Comparison of ENCODE assay signal across 1 cellular context in the genomic region with DNA sequence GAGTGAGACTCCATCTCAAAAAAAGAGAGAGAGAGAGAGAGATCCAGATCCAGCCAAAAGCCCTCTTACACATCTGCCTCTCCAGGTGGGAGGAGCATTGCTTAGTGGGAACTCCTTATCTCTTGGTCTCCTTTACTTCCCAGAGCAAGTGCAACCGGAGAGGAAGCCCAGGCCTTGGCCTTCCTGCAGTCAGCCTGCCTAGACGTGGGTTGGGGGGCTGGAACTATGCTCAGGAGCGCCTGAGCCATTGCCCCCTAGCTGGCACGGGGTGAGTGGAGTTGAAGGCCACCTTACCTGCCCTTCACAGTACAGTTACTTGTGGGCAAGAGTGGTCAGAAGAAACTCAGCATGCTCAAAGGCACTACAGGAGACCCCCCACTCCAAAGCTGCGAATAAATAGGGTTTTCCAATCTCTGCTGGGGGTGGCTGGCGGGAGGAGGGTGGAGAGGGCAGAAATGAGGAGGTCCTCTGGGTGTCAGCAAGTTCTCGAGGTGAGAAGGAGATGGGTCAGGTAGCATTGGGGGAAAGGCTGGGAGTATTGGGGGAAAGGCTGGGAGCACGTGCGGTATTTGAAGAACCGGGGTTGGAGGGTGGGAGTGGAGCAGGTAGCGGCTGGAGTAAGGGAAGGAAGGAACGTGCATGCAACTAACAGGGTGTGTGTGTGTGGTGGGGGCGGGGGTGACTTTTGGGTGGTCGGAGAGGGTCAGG.
TF ChIP-seq lines count a peak whose summit lies in the region.

No MANE protein-coding gene starts in this region.

TF ChIP-seq in K562, 482 proteins besides CTCF, POLR2A, EP300 and RAD21 (continues in another document):
- no peak for TF ChIP-seq SIN3B (IDR thresholded peaks at IDR 0.05; ENCODE audit: low read depth)
- TF ChIP-seq ZNF263 (CRISPR knock-in tag; IDR thresholded peaks at IDR 0.05; ENCODE audit: borderline replicate concordance): peak; percentile 56; the same call in 1 of the 2 replicates
- TF ChIP-seq, protein P1, sequence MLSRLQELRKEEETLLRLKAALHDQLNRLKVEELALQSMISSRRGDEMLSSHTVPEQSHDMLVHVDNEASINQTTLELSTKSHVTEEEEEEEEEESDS (CRISPR knock-in tag; IDR thresholded peaks at IDR 0.05): no peak
- TF ChIP-seq, protein P2, sequence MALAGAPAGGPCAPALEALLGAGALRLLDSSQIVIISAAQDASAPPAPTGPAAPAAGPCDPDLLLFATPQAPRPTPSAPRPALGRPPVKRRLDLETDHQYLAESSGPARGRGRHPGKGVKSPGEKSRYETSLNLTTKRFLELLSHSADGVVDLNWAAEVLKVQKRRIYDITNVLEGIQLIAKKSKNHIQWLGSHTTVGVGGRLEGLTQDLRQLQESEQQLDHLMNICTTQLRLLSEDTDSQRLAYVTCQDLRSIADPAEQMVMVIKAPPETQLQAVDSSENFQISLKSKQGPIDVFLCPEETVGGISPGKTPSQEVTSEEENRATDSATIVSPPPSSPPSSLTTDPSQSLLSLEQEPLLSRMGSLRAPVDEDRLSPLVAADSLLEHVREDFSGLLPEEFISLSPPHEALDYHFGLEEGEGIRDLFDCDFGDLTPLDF (CRISPR knock-in tag; IDR thresholded peaks at IDR 0.05): 0 out of 2 replicates have a peak, but pooled peaks have one; percentile 43
- TF ChIP-seq TFE3 (CRISPR knock-in tag; IDR thresholded peaks at IDR 0.05): no peak
- TF ChIP-seq STAG1 (CRISPR knock-in tag; IDR thresholded peaks at IDR 0.05; ENCODE audit: borderline replicate concordance): no peak
- peak; percentile 38; the same call in 1 of the 2 replicates for TF ChIP-seq ELF1 (tag; IDR thresholded peaks at IDR 0.05)
- no peak for TF ChIP-seq SP1 (CRISPR knock-in tag; IDR thresholded peaks at IDR 0.05)
- TF ChIP-seq, protein P3, sequence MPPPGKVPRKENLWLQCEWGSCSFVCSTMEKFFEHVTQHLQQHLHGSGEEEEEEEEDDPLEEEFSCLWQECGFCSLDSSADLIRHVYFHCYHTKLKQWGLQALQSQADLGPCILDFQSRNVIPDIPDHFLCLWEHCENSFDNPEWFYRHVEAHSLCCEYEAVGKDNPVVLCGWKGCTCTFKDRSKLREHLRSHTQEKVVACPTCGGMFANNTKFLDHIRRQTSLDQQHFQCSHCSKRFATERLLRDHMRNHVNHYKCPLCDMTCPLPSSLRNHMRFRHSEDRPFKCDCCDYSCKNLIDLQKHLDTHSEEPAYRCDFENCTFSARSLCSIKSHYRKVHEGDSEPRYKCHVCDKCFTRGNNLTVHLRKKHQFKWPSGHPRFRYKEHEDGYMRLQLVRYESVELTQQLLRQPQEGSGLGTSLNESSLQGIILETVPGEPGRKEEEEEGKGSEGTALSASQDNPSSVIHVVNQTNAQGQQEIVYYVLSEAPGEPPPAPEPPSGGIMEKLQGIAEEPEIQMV (tag; conservative IDR thresholded peaks at IDR 0.05; ENCODE audit: low read depth): 0 out of 2 replicates have a peak, but pooled peaks have one; percentile 19
- TF ChIP-seq KLF1 (tag; IDR thresholded peaks at IDR 0.05): no peak
- TF ChIP-seq PPARD (CRISPR knock-in tag; IDR thresholded peaks at IDR 0.05): no peak
- no peak for TF ChIP-seq TAF9B (IDR thresholded peaks at IDR 0.05; ENCODE audit: partially characterized antibody)
- TF ChIP-seq, protein P4, sequence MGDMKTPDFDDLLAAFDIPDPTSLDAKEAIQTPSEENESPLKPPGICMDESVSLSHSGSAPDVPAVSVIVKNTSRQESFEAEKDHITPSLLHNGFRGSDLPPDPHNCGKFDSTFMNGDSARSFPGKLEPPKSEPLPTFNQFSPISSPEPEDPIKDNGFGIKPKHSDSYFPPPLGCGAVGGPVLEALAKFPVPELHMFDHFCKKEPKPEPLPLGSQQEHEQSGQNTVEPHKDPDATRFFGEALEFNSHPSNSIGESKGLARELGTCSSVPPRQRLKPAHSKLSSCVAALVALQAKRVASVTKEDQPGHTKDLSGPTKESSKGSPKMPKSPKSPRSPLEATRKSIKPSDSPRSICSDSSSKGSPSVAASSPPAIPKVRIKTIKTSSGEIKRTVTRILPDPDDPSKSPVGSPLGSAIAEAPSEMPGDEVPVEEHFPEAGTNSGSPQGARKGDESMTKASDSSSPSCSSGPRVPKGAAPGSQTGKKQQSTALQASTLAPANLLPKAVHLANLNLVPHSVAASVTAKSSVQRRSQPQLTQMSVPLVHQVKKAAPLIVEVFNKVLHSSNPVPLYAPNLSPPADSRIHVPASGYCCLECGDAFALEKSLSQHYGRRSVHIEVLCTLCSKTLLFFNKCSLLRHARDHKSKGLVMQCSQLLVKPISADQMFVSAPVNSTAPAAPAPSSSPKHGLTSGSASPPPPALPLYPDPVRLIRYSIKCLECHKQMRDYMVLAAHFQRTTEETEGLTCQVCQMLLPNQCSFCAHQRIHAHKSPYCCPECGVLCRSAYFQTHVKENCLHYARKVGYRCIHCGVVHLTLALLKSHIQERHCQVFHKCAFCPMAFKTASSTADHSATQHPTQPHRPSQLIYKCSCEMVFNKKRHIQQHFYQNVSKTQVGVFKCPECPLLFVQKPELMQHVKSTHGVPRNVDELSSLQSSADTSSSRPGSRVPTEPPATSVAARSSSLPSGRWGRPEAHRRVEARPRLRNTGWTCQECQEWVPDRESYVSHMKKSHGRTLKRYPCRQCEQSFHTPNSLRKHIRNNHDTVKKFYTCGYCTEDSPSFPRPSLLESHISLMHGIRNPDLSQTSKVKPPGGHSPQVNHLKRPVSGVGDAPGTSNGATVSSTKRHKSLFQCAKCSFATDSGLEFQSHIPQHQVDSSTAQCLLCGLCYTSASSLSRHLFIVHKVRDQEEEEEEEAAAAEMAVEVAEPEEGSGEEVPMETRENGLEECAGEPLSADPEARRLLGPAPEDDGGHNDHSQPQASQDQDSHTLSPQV (IDR thresholded peaks at IDR 0.05): peak; percentile 57; the same call in 1 of the 2 replicates
- TF ChIP-seq, protein P5, sequence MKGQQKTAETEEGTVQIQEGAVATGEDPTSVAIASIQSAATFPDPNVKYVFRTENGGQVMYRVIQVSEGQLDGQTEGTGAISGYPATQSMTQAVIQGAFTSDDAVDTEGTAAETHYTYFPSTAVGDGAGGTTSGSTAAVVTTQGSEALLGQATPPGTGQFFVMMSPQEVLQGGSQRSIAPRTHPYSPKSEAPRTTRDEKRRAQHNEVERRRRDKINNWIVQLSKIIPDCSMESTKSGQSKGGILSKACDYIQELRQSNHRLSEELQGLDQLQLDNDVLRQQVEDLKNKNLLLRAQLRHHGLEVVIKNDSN (CRISPR knock-in tag; IDR thresholded peaks at IDR 0.05): no peak
- peak; percentile 20; the same call in 1 of the 2 replicates for TF ChIP-seq TFAP4 (CRISPR knock-in tag; IDR thresholded peaks at IDR 0.05; ENCODE audit: borderline replicate concordance)
- TF ChIP-seq SREBF2 (CRISPR knock-in tag; IDR thresholded peaks at IDR 0.05): no peak
- TF ChIP-seq ZEB2 (IDR thresholded peaks at IDR 0.05): peak; percentile 54; the same call in 1 of the 2 replicates
- peak; percentile 65 for TF ChIP-seq CTBP1 (IDR thresholded peaks at IDR 0.05; ENCODE audit: borderline replicate concordance)
- TF ChIP-seq, protein P6, sequence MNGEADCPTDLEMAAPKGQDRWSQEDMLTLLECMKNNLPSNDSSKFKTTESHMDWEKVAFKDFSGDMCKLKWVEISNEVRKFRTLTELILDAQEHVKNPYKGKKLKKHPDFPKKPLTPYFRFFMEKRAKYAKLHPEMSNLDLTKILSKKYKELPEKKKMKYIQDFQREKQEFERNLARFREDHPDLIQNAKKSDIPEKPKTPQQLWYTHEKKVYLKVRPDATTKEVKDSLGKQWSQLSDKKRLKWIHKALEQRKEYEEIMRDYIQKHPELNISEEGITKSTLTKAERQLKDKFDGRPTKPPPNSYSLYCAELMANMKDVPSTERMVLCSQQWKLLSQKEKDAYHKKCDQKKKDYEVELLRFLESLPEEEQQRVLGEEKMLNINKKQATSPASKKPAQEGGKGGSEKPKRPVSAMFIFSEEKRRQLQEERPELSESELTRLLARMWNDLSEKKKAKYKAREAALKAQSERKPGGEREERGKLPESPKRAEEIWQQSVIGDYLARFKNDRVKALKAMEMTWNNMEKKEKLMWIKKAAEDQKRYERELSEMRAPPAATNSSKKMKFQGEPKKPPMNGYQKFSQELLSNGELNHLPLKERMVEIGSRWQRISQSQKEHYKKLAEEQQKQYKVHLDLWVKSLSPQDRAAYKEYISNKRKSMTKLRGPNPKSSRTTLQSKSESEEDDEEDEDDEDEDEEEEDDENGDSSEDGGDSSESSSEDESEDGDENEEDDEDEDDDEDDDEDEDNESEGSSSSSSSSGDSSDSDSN (IDR thresholded peaks at IDR 0.05; ENCODE audit: borderline replicate concordance in 1 of 2, low read depth in 2 of 2, low read length in 2 of 2): 0 out of 4 replicates have a peak, but pooled peaks of 1 of the 2 experiments have one; percentile 31
- peak; percentile 50; the same call in 1 of the 2 replicates for TF ChIP-seq MYC (IDR thresholded peaks at IDR 0.05; ENCODE audit: low read depth, low read length)
- no peak for TF ChIP-seq MYC (CRISPR knock-in tag; IDR thresholded peaks at IDR 0.05; ENCODE audit: borderline replicate concordance, low read depth)
- no peak for TF ChIP-seq MEF2A (IDR thresholded peaks at IDR 0.05; ENCODE audit: control insufficient read depth, low read depth, low read length)
- TF ChIP-seq, protein P7, sequence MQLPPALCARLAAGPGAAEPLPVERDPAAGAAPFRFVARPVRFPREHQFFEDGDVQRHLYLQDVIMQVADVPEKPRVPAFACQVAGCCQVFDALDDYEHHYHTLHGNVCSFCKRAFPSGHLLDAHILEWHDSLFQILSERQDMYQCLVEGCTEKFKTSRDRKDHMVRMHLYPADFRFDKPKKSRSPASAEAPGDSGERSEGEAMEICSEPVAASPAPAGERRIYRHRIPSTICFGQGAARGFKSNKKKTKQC (CRISPR knock-in tag; IDR thresholded peaks at IDR 0.05): 0 out of 2 replicates have a peak, but pooled peaks have one; percentile 26
- peak; percentile 24; the same call in 1 of the 2 replicates for TF ChIP-seq SMARCA4 (IDR thresholded peaks at IDR 0.05)
- TF ChIP-seq, protein P8, sequence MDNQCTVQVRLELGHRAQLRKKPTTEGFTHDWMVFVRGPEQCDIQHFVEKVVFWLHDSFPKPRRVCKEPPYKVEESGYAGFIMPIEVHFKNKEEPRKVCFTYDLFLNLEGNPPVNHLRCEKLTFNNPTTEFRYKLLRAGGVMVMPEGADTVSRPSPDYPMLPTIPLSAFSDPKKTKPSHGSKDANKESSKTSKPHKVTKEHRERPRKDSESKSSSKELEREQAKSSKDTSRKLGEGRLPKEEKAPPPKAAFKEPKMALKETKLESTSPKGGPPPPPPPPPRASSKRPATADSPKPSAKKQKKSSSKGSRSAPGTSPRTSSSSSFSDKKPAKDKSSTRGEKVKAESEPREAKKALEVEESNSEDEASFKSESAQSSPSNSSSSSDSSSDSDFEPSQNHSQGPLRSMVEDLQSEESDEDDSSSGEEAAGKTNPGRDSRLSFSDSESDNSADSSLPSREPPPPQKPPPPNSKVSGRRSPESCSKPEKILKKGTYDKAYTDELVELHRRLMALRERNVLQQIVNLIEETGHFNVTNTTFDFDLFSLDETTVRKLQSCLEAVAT (IDR thresholded peaks at IDR 0.05): 0 out of 4 replicates have a peak, but pooled peaks of 1 of the 2 experiments have one; percentile 20
- no peak for TF ChIP-seq USF2 (CRISPR knock-in tag; IDR thresholded peaks at IDR 0.05)
- TF ChIP-seq ESRRA (IDR thresholded peaks at IDR 0.05; ENCODE audit: borderline replicate concordance, low read depth): 0 out of 2 replicates have a peak, but pooled peaks have one; percentile 21
- TF ChIP-seq DPF2 (IDR thresholded peaks at IDR 0.05): peak; percentile 22; the same call in 1 of the 2 replicates
- 0 out of 2 replicates have a peak, but pooled peaks have one; percentile 17 for TF ChIP-seq SMARCE1 (IDR thresholded peaks at IDR 0.05)
- TF ChIP-seq CBFA2T3 (IDR thresholded peaks at IDR 0.05): peak; percentile 19; the same call in 1 of the 2 replicates
- no peak for TF ChIP-seq POLR3G (IDR thresholded peaks at IDR 0.05; ENCODE audit: extremely low read depth, insufficient read length, insufficient replicate concordance)
- peak; percentile 57; the same call in 1 of the 2 replicates for TF ChIP-seq MTA3 (IDR thresholded peaks at IDR 0.05; ENCODE audit: borderline replicate concordance)
- TF ChIP-seq L3MBTL2 (IDR thresholded peaks at IDR 0.05): peak; percentile 57; the same call in 1 of the 2 replicates
- TF ChIP-seq PHF8 (IDR thresholded peaks at IDR 0.05; ENCODE audit: borderline replicate concordance, low read length): peak; percentile 33; the same call in 1 of the 2 replicates
- TF ChIP-seq SMAD4 (CRISPR knock-in tag; conservative IDR thresholded peaks at IDR 0.05): peak; percentile 65; the same call in 1 of the 2 replicates
- TF ChIP-seq HDGF (IDR thresholded peaks at IDR 0.05): peak; percentile 65; the same call in 1 of the 2 replicates
- TF ChIP-seq, protein P9, sequence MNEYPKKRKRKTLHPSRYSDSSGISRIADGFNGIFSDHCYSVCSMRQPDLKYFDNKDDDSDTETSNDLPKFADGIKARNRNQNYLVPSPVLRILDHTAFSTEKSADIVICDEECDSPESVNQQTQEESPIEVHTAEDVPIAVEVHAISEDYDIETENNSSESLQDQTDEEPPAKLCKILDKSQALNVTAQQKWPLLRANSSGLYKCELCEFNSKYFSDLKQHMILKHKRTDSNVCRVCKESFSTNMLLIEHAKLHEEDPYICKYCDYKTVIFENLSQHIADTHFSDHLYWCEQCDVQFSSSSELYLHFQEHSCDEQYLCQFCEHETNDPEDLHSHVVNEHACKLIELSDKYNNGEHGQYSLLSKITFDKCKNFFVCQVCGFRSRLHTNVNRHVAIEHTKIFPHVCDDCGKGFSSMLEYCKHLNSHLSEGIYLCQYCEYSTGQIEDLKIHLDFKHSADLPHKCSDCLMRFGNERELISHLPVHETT (CRISPR knock-in tag; conservative IDR thresholded peaks at IDR 0.05 in 1 of 2, IDR thresholded peaks at IDR 0.05 in 1 of 2): peak in 1 of 2 experiments; percentile 29; a peak in 1 of 4 replicates
- TF ChIP-seq RBM15 (IDR thresholded peaks at IDR 0.05; ENCODE audit: insufficient read depth, low read length): no peak
- TF ChIP-seq DACH1 (IDR thresholded peaks at IDR 0.05; ENCODE audit: partially characterized antibody): no peak
